ENCODE assay signal across 1 cellular context in genomic region chr7:106050002-106050742, GRCh38.
TF ChIP-seq lines count a peak whose summit lies in the region.

No MANE protein-coding gene starts in this region.

TF ChIP-seq in K562, 482 proteins besides CTCF, POLR2A, EP300 and RAD21:
- TF ChIP-seq, protein P1, sequence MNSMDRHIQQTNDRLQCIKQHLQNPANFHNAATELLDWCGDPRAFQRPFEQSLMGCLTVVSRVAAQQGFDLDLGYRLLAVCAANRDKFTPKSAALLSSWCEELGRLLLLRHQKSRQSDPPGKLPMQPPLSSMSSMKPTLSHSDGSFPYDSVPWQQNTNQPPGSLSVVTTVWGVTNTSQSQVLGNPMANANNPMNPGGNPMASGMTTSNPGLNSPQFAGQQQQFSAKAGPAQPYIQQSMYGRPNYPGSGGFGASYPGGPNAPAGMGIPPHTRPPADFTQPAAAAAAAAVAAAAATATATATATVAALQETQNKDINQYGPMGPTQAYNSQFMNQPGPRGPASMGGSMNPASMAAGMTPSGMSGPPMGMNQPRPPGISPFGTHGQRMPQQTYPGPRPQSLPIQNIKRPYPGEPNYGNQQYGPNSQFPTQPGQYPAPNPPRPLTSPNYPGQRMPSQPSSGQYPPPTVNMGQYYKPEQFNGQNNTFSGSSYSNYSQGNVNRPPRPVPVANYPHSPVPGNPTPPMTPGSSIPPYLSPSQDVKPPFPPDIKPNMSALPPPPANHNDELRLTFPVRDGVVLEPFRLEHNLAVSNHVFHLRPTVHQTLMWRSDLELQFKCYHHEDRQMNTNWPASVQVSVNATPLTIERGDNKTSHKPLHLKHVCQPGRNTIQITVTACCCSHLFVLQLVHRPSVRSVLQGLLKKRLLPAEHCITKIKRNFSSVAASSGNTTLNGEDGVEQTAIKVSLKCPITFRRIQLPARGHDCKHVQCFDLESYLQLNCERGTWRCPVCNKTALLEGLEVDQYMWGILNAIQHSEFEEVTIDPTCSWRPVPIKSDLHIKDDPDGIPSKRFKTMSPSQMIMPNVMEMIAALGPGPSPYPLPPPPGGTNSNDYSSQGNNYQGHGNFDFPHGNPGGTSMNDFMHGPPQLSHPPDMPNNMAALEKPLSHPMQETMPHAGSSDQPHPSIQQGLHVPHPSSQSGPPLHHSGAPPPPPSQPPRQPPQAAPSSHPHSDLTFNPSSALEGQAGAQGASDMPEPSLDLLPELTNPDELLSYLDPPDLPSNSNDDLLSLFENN (IDR thresholded peaks at IDR 0.05; ENCODE audit: low read depth in 2 of 2, low read length in 2 of 2) = no peak
- TF ChIP-seq ZNF263 (CRISPR knock-in tag; IDR thresholded peaks at IDR 0.05; ENCODE audit: borderline replicate concordance) (peak; percentile 55; the same call in 1 of the 2 replicates), CREB1 (IDR thresholded peaks at IDR 0.05) (no peak), CREB1 (CRISPR knock-in tag; IDR thresholded peaks at IDR 0.05) (no peak), RNF219 (CRISPR knock-in tag; IDR thresholded peaks at IDR 0.05) (no peak), CEBPG (CRISPR knock-in tag; IDR thresholded peaks at IDR 0.05) (0 out of 2 replicates have a peak, but pooled peaks have one; percentile 28), CEBPG (tag; conservative IDR thresholded peaks at IDR 0.05 in 1 of 2, IDR thresholded peaks at IDR 0.05 in 1 of 2) (peak; percentile 72 to 83), ZNF507 (tag; conservative IDR thresholded peaks at IDR 0.05) (no peak), CTBP1 (IDR thresholded peaks at IDR 0.05; ENCODE audit: borderline replicate concordance) (peak; percentile 58; the same call in 1 of the 2 replicates), FOXK1 (CRISPR knock-in tag; IDR thresholded peaks at IDR 0.05; ENCODE audit: borderline replicate concordance) (no peak), RBM39 (optimal IDR thresholded peaks at IDR 0.05; ENCODE audit: low read depth, low read length) (no peak), NEUROD1 (IDR thresholded peaks at IDR 0.05; ENCODE audit: borderline replicate concordance, low read depth, low read length, partially characterized antibody) (peak; percentile 21), ARID1B (IDR thresholded peaks at IDR 0.05) (no peak), CHD4 (IDR thresholded peaks at IDR 0.05; ENCODE audit: insufficient read depth, insufficient replicate concordance, low read depth, low read length, poor library complexity, severe bottlenecking) (no peak), ZNF589 (CRISPR knock-in tag; IDR thresholded peaks at IDR 0.05; ENCODE audit: low read depth) (no peak), ZNF232 (CRISPR knock-in tag; IDR thresholded peaks at IDR 0.05) (no peak), ZNF280B (CRISPR knock-in tag; IDR thresholded peaks at IDR 0.05) (no peak), ELF2 (CRISPR knock-in tag; IDR thresholded peaks at IDR 0.05) (no peak), ZNF121 (CRISPR knock-in tag; conservative IDR thresholded peaks at IDR 0.05) (no peak), PREB (CRISPR knock-in tag; IDR thresholded peaks at IDR 0.05) (no peak), ZNF444 (CRISPR knock-in tag; IDR thresholded peaks at IDR 0.05) (no peak), TFAP4 (CRISPR knock-in tag; IDR thresholded peaks at IDR 0.05; ENCODE audit: borderline replicate concordance) (peak; percentile 44; the same call in 1 of the 2 replicates), MCM5 (IDR thresholded peaks at IDR 0.05; ENCODE audit: low read depth) (no peak), ZNF586 (CRISPR knock-in tag; conservative IDR thresholded peaks at IDR 0.05) (no peak), EZH2 (IDR thresholded peaks at IDR 0.05; ENCODE audit: borderline replicate concordance, low read depth, low read length) (no peak), ILF3 (IDR thresholded peaks at IDR 0.05; ENCODE audit: borderline replicate concordance) (no peak), BCL6 (CRISPR knock-in tag; IDR thresholded peaks at IDR 0.05) (no peak), CEBPB (tag; IDR thresholded peaks at IDR 0.05) (peak; percentile 93), OTX1 (CRISPR knock-in tag; IDR thresholded peaks at IDR 0.05) (no peak), TAF1 (IDR thresholded peaks at IDR 0.05; ENCODE audit: control insufficient read depth, extremely low read depth, insufficient read depth, low read length, severe bottlenecking) (no peak), HDAC6 (IDR thresholded peaks at IDR 0.05; ENCODE audit: low read depth, low read length) (no peak)
- TF ChIP-seq, protein P2, sequence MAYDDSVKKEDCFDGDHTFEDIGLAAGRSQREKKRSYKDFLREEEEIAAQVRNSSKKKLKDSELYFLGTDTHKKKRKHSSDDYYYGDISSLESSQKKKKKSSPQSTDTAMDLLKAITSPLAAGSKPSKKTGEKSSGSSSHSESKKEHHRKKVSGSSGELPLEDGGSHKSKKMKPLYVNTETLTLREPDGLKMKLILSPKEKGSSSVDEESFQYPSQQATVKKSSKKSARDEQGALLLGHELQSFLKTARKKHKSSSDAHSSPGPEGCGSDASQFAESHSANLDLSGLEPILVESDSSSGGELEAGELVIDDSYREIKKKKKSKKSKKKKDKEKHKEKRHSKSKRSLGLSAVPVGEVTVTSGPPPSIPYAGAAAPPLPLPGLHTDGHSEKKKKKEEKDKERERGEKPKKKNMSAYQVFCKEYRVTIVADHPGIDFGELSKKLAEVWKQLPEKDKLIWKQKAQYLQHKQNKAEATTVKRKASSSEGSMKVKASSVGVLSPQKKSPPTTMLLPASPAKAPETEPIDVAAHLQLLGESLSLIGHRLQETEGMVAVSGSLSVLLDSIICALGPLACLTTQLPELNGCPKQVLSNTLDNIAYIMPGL (CRISPR knock-in tag; IDR thresholded peaks at IDR 0.05) = no peak
- TF ChIP-seq, protein P3, sequence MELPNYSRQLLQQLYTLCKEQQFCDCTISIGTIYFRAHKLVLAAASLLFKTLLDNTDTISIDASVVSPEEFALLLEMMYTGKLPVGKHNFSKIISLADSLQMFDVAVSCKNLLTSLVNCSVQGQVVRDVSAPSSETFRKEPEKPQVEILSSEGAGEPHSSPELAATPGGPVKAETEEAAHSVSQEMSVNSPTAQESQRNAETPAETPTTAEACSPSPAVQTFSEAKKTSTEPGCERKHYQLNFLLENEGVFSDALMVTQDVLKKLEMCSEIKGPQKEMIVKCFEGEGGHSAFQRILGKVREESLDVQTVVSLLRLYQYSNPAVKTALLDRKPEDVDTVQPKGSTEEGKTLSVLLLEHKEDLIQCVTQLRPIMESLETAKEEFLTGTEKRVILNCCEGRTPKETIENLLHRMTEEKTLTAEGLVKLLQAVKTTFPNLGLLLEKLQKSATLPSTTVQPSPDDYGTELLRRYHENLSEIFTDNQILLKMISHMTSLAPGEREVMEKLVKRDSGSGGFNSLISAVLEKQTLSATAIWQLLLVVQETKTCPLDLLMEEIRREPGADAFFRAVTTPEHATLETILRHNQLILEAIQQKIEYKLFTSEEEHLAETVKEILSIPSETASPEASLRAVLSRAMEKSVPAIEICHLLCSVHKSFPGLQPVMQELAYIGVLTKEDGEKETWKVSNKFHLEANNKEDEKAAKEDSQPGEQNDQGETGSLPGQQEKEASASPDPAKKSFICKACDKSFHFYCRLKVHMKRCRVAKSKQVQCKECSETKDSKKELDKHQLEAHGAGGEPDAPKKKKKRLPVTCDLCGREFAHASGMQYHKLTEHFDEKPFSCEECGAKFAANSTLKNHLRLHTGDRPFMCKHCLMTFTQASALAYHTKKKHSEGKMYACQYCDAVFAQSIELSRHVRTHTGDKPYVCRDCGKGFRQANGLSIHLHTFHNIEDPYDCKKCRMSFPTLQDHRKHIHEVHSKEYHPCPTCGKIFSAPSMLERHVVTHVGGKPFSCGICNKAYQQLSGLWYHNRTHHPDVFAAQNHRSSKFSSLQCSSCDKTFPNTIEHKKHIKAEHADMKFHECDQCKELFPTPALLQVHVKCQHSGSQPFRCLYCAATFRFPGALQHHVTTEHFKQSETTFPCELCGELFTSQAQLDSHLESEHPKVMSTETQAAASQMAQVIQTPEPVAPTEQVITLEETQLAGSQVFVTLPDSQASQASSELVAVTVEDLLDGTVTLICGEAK (IDR thresholded peaks at IDR 0.05) = no peak
- TF ChIP-seq, protein P3 (CRISPR knock-in tag; IDR thresholded peaks at IDR 0.05) = no peak
- TF ChIP-seq, protein P4, sequence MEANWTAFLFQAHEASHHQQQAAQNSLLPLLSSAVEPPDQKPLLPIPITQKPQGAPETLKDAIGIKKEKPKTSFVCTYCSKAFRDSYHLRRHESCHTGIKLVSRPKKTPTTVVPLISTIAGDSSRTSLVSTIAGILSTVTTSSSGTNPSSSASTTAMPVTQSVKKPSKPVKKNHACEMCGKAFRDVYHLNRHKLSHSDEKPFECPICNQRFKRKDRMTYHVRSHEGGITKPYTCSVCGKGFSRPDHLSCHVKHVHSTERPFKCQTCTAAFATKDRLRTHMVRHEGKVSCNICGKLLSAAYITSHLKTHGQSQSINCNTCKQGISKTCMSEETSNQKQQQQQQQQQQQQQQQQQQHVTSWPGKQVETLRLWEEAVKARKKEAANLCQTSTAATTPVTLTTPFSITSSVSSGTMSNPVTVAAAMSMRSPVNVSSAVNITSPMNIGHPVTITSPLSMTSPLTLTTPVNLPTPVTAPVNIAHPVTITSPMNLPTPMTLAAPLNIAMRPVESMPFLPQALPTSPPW (CRISPR knock-in tag; IDR thresholded peaks at IDR 0.05) = peak; percentile 32; the same call in 1 of the 2 replicates
